ENCODE assay signal across 1 cellular context in the genomic region with DNA sequence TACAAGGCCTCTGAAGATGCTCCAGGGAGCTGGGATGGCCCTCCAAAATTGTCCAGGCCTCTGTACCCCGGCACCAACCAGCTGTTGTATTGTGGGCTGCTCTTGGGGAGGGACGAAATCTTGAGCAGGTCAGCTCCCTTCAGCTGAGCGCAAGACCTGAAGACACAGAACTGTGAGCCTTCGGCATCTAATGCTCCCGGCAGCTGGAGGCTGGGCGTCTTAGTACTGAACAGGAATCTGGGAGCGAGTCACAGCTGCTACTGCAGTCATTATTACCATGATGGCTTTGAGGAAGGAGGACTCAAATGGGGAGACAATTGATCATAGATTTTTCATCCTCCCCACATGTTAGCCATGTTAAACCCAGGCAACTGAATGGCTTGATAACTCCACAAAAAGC.
TF ChIP-seq lines count a peak whose summit lies in the region.

No MANE protein-coding gene starts in this region.

TF ChIP-seq in A549, 52 proteins besides CTCF, POLR2A, EP300 and RAD21 (continued from another document):
- TF ChIP-seq, protein P1, sequence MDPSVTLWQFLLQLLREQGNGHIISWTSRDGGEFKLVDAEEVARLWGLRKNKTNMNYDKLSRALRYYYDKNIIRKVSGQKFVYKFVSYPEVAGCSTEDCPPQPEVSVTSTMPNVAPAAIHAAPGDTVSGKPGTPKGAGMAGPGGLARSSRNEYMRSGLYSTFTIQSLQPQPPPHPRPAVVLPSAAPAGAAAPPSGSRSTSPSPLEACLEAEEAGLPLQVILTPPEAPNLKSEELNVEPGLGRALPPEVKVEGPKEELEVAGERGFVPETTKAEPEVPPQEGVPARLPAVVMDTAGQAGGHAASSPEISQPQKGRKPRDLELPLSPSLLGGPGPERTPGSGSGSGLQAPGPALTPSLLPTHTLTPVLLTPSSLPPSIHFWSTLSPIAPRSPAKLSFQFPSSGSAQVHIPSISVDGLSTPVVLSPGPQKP (IDR thresholded peaks at IDR 0.05; ENCODE audit: low read depth, low read length) = no peak
- TF ChIP-seq JUNB (IDR thresholded peaks at IDR 0.05) (no peak), ZNF302 (CRISPR knock-in tag; IDR thresholded peaks at IDR 0.05) (no peak), HEYL (CRISPR knock-in tag; IDR thresholded peaks at IDR 0.05) (no peak)
